In genomic region chr9:38009035-38009501, GRCh38 we compare ENCODE assay signal across 1 cellular context.
TF ChIP-seq lines count a peak whose summit lies in the region.

No MANE protein-coding gene starts in this region.

TF ChIP-seq in H1, 55 proteins besides CTCF, POLR2A, EP300 and RAD21:
- TF ChIP-seq CBX5 (IDR thresholded peaks at IDR 0.05; ENCODE audit: low read depth, low read length), result no peak
- no peak for TF ChIP-seq CEBPB (IDR thresholded peaks at IDR 0.05; ENCODE audit: low read depth, low read length)
- no peak for TF ChIP-seq GTF2F1 (IDR thresholded peaks at IDR 0.05; ENCODE audit: borderline replicate concordance, low read depth, low read length)
- no peak for TF ChIP-seq ZNF274 (IDR thresholded peaks at IDR 0.05; ENCODE audit: borderline replicate concordance, extremely low read depth, low read length)
- no peak for TF ChIP-seq CHD7 (IDR thresholded peaks at IDR 0.05; ENCODE audit: insufficient replicate concordance, low read length)
- TF ChIP-seq RBBP5 (IDR thresholded peaks at IDR 0.05; ENCODE audit: borderline replicate concordance, low read depth, low read length), result no peak
- no peak for TF ChIP-seq GABPA (IDR thresholded peaks at IDR 0.05; ENCODE audit: borderline replicate concordance, insufficient read depth, low read length)
- no peak for TF ChIP-seq SIX5 (IDR thresholded peaks at IDR 0.05; ENCODE audit: low read depth, low read length)
- no peak for TF ChIP-seq BCL11A (IDR thresholded peaks at IDR 0.05; ENCODE audit: low read depth in 2 of 2, low read length in 2 of 2)
- TF ChIP-seq SIN3A (conservative IDR thresholded peaks at IDR 0.05 in 1 of 2, IDR thresholded peaks at IDR 0.05 in 1 of 2; ENCODE audit: low read depth in 1 of 2, low read length in 2 of 2), result no peak
- no peak for TF ChIP-seq JUN (IDR thresholded peaks at IDR 0.05; ENCODE audit: low read depth, low read length)
- no peak for TF ChIP-seq SUZ12 (IDR thresholded peaks at IDR 0.05; ENCODE audit: low read length)
- TF ChIP-seq SP1 (IDR thresholded peaks at IDR 0.05; ENCODE audit: low read depth, low read length), result no peak
- TF ChIP-seq EGR1 (IDR thresholded peaks at IDR 0.05; ENCODE audit: borderline replicate concordance, low read depth, low read length), result no peak
- no peak for TF ChIP-seq FOSL1 (IDR thresholded peaks at IDR 0.05; ENCODE audit: insufficient read depth, low read depth, low read length)
